Comparison of ENCODE assay signal across 21 cellular contexts in the genomic region with DNA sequence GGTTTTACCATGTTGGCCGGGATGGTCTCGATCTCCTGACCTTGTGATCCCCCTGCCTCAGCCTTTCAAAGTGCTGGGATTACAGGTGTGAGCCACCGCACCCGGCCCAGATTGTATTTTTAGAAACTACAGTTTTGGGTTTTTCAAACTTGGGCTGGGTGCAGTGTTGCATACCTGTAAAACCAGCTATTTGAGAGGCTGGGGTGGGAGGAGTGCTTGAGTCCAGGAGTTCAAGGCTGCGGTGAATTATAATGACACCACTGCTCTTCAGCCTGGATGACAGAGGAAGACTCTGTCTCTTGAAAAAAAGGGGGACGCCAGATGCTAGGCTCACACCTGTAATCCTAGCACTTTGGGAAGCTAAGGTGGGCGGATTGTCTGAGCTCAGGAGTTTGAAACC.
"Had no signal": no experiment of that assay in that cellular context is flagged by ENCODE, and none has a peak within 500 bp of the region (broad histone marks: within the 10 kb centered on the region; RNA-seq: fewer than 3 reads in every experiment).

No MANE protein-coding gene starts in this region.

- H2AFZ ChIP-seq: hepatocyte, parathyroid adenoma had no signal

- DNase-seq: effector CD4-positive, alpha-beta T cell; foreskin melanocyte; head of caudate nucleus; left colon; left ventricle myocardium superior; mesenchymal stem cell; naive thymus-derived CD4-positive, alpha-beta T cell; nephron progenitor cell; psoas muscle; retina; stimulated activated CD4-positive, alpha-beta T cell treated with anti-CD3 and anti-CD28 coated beads, Interleukin-2, amount 100 ng/mL, for 24 hours; stimulated activated CD4-positive, alpha-beta T cell treated with anti-CD3 and anti-CD28 coated beads, Interleukin-4, amount 100 ng/mL, for 4 hours; stimulated activated naive B cell treated with anti-CD40 and anti-IgM and Interleukin-4, amounts not matched to agents 10 μg/mL and 1 μg/mL and 100 μg/mL, for 72 hours; stimulated activated naive CD8-positive, alpha-beta T cell treated with anti-CD3 and anti-CD28 coated beads, Interleukin-15, amount 100 ng/mL, for 72 hours; testis had no signal

- H3K27ac Mint-ChIP-seq: naive thymus-derived CD4-positive, alpha-beta T cell; stimulated activated naive B cell treated with anti-CD40 and anti-IgM and Interleukin-4, amounts not matched to agents 10 μg/mL and 1 μg/mL and 100 μg/mL, for 72 hours had no signal

- H3K4me3 Mint-ChIP-seq: naive thymus-derived CD4-positive, alpha-beta T cell; nephron progenitor cell; stimulated activated naive B cell treated with anti-CD40 and anti-IgM and Interleukin-4, amounts not matched to agents 10 μg/mL and 1 μg/mL and 100 μg/mL, for 72 hours; stimulated activated naive CD8-positive, alpha-beta T cell treated with anti-CD3 and anti-CD28 coated beads, Interleukin-15, amount 100 ng/mL, for 72 hours had no signal

- H3K9ac ChIP-seq: parathyroid adenoma had no signal

- H3K9me3 ChIP-seq: psoas muscle, testis, tibial nerve had no signal

- H3K27me3 ChIP-seq: hepatocyte, testis, tibial nerve had no signal

- H3K27ac ChIP-seq: coronary artery, hepatocyte, parathyroid adenoma, psoas muscle, testis, tibial nerve had no signal

- H3K9me3 Mint-ChIP-seq: naive thymus-derived CD4-positive, alpha-beta T cell; nephron progenitor cell; stimulated activated naive B cell treated with anti-CD40 and anti-IgM and Interleukin-4, amounts not matched to agents 10 μg/mL and 1 μg/mL and 100 μg/mL, for 72 hours; stimulated activated naive CD8-positive, alpha-beta T cell treated with anti-CD3 and anti-CD28 coated beads, Interleukin-15, amount 100 ng/mL, for 72 hours had no signal

- H3K4me2 ChIP-seq: hepatocyte had no signal

- H3K4me3 ChIP-seq: coronary artery, hepatocyte, lung, psoas muscle, testis, tibial nerve had no signal

- ATAC-seq: left colon; left ventricle myocardium superior; naive thymus-derived CD4-positive, alpha-beta T cell; psoas muscle; sciatic nerve; stimulated activated naive B cell treated with anti-CD40 and anti-IgM and Interleukin-4, amounts not matched to agents 10 μg/mL and 1 μg/mL and 100 μg/mL, for 72 hours; stimulated activated naive CD8-positive, alpha-beta T cell treated with anti-CD3 and anti-CD28 coated beads, Interleukin-15, amount 100 ng/mL, for 72 hours had no signal

- H3K27me3 Mint-ChIP-seq: naive thymus-derived CD4-positive, alpha-beta T cell; stimulated activated naive B cell treated with anti-CD40 and anti-IgM and Interleukin-4, amounts not matched to agents 10 μg/mL and 1 μg/mL and 100 μg/mL, for 72 hours; stimulated activated naive CD8-positive, alpha-beta T cell treated with anti-CD3 and anti-CD28 coated beads, Interleukin-15, amount 100 ng/mL, for 72 hours had no signal
